In genomic region chr20:56343861-56344381, GRCh38 we compare ENCODE assay signal across 1 cellular context.
TF ChIP-seq lines count a peak whose summit lies in the region.

No MANE protein-coding gene starts in this region.

TF ChIP-seq in HepG2, 621 proteins besides CTCF, POLR2A, EP300 and RAD21 (continued from another document and continues in another):
- TF ChIP-seq ZBTB43 (CRISPR knock-in tag; conservative IDR thresholded peaks at IDR 0.05) (no peak), ZNF616 (CRISPR knock-in tag; IDR thresholded peaks at IDR 0.05; ENCODE audit: low read depth) (no peak), CC2D1A (CRISPR knock-in tag; IDR thresholded peaks at IDR 0.05) (no peak), NFYC (CRISPR knock-in tag; IDR thresholded peaks at IDR 0.05) (no peak), NFAT5 (CRISPR knock-in tag; IDR thresholded peaks at IDR 0.05) (no peak), TBL1XR1 (IDR thresholded peaks at IDR 0.05; ENCODE audit: borderline replicate concordance, low read length, partially characterized antibody) (peak; percentile 29), PPARG (CRISPR knock-in tag; conservative IDR thresholded peaks at IDR 0.05) (no peak), KAT7 (CRISPR knock-in tag; IDR thresholded peaks at IDR 0.05; ENCODE audit: borderline replicate concordance) (no peak), ZNF225 (CRISPR knock-in tag; IDR thresholded peaks at IDR 0.05) (peak; percentile 61; the same call in 1 of the 2 replicates), ZNF788 (CRISPR knock-in tag; IDR thresholded peaks at IDR 0.05; ENCODE audit: borderline replicate concordance) (no peak; the same call in 1 of the 2 replicates), SP2 (CRISPR knock-in tag; IDR thresholded peaks at IDR 0.05) (no peak), KMT2A (CRISPR knock-in tag; IDR thresholded peaks at IDR 0.05) (no peak), MYC (CRISPR knock-in tag; IDR thresholded peaks at IDR 0.05; ENCODE audit: borderline replicate concordance) (0 out of 2 replicates have a peak, but pooled peaks have one; percentile 24), ZNF484 (CRISPR knock-in tag; IDR thresholded peaks at IDR 0.05; ENCODE audit: borderline replicate concordance, low read depth) (no peak), POGZ (CRISPR knock-in tag; IDR thresholded peaks at IDR 0.05) (peak; percentile 47; the same call in 1 of the 2 replicates), ZFP82 (CRISPR knock-in tag; IDR thresholded peaks at IDR 0.05; ENCODE audit: borderline replicate concordance) (no peak), ZSCAN29 (CRISPR knock-in tag; conservative IDR thresholded peaks at IDR 0.05) (no peak), KDM2A (CRISPR knock-in tag; IDR thresholded peaks at IDR 0.05; ENCODE audit: borderline replicate concordance, low read depth) (no peak), ZNF781 (CRISPR knock-in tag; IDR thresholded peaks at IDR 0.05; ENCODE audit: borderline replicate concordance, not compliant biosample characterization) (peak; percentile 70), MNT (IDR thresholded peaks at IDR 0.05) (no peak), ZNF772 (CRISPR knock-in tag; IDR thresholded peaks at IDR 0.05) (0 out of 2 replicates have a peak, but pooled peaks have one; percentile 28), NR2F6 (IDR thresholded peaks at IDR 0.05) (no peak), NR2F6 (CRISPR knock-in tag; IDR thresholded peaks at IDR 0.05) (no peak), ZNF274 (CRISPR knock-in tag; IDR thresholded peaks at IDR 0.05) (no peak), KDM6A (CRISPR knock-in tag; IDR thresholded peaks at IDR 0.05; ENCODE audit: low read depth) (no peak), HES4 (CRISPR knock-in tag; IDR thresholded peaks at IDR 0.05; ENCODE audit: borderline replicate concordance) (peak; percentile 66; the same call in 1 of the 2 replicates), ZNF17 (CRISPR knock-in tag; IDR thresholded peaks at IDR 0.05) (no peak), RFXAP (CRISPR knock-in tag; IDR thresholded peaks at IDR 0.05; ENCODE audit: borderline replicate concordance) (0 out of 2 replicates have a peak, but pooled peaks have one; percentile 55), SMC3 (IDR thresholded peaks at IDR 0.05; ENCODE audit: low read length) (peak; percentile 6; the same call in 1 of the 2 replicates), CREB3 (CRISPR knock-in tag; IDR thresholded peaks at IDR 0.05) (no peak), ZNF318 (CRISPR knock-in tag; IDR thresholded peaks at IDR 0.05) (0 out of 2 replicates have a peak, but pooled peaks have one; percentile 39), ETV6 (CRISPR knock-in tag; conservative IDR thresholded peaks at IDR 0.05) (no peak), HIVEP1 (CRISPR knock-in tag; IDR thresholded peaks at IDR 0.05) (peak; percentile 27; the same call in 1 of the 2 replicates), ZMYM4 (CRISPR knock-in tag; IDR thresholded peaks at IDR 0.05) (peak; percentile 49; the same call in 1 of the 2 replicates), FOXK2 (IDR thresholded peaks at IDR 0.05) (no peak), ZBTB20 (CRISPR knock-in tag; IDR thresholded peaks at IDR 0.05; ENCODE audit: borderline replicate concordance, low read depth) (0 out of 2 replicates have a peak, but pooled peaks have one; percentile 26), ZSCAN12 (CRISPR knock-in tag; IDR thresholded peaks at IDR 0.05) (no peak), TCF7 (IDR thresholded peaks at IDR 0.05; ENCODE audit: low read depth) (no peak), ISX (CRISPR knock-in tag; conservative IDR thresholded peaks at IDR 0.05) (no peak), ZNF451 (CRISPR knock-in tag; IDR thresholded peaks at IDR 0.05) (no peak), CHD4 (IDR thresholded peaks at IDR 0.05; ENCODE audit: borderline replicate concordance, low read length) (no peak), ZNF883 (CRISPR knock-in tag; IDR thresholded peaks at IDR 0.05; ENCODE audit: not compliant biosample characterization) (peak; percentile 51), ELF3 (CRISPR knock-in tag; IDR thresholded peaks at IDR 0.05) (no peak), GABPB1 (CRISPR knock-in tag; IDR thresholded peaks at IDR 0.05) (peak; percentile 37; the same call in 1 of the 2 replicates)
